11 cellular contexts compared by ENCODE assay signal in the genomic region with DNA sequence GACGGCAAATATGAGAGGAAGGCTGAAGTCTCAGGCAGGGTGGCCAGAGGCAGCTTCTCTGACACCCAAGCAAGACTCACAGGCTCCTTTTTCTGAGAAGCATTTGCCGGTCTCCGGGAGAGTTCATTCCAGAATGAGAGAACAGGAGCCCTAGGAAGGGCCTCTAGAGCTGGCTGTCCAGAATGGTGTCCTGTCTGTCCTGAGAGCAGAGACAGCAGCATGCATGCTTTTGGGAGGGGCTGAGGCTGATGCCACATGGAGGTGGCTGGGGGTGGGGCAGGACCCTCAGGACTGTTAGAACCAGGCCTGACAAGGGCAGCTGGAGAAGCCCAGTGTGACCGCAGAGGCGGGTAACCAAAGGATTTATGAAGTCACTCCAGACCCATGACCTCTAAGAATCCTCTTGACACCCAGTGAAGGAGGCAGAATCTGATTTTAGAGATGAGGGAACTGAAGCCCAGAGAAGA. TPM values are rescaled to one million over a fixed set of nuclear protein-coding genes. Genes with fewer than 3 reads are reported as not detected.
DNase-seq lines count a peak whose midpoint lies in the region; ATAC-seq, FAIRE-seq and TF ChIP-seq lines count a peak whose summit lies in the region.
"Had no signal": no experiment of that assay in that cellular context is flagged by ENCODE, and none has a peak within 500 bp of the region (broad histone marks: within the 10 kb centered on the region; RNA-seq: fewer than 3 reads in every experiment).

No MANE protein-coding gene starts in this region.

- intact Hi-C loops in kidney (cut with DNase I): no loop called here

- FAIRE-seq in kidney (lab: Jason Lieb, UNC): no peak
- FAIRE-seq: HTR-8/SVneo had no signal

- H3K36me3 ChIP-seq in ACC112 (ENCODE audit: insufficient read depth, low read length) (no peaks in the 10 kb centered on the region), HUES48 (ENCODE audit: control insufficient read depth, insufficient read depth, low read length) (no peaks in the 10 kb centered on the region), muscle layer of colon (ENCODE audit: insufficient read depth, low read length) (no peaks in the 10 kb centered on the region), kidney (ENCODE audit: control insufficient read depth in 1 of 2, insufficient read depth in 2 of 2, low read length in 2 of 2) (peaks cover 4% of the 10 kb centered on the region in 2 donors)

- peaks cover 61% of the 10 kb centered on the region for H3K79me2 ChIP-seq in ACC112 (ENCODE audit: control insufficient read depth, insufficient read depth, low read length, unreplicated experiment)

- H3K27me3 ChIP-seq in ACC112 (ENCODE audit: insufficient read depth, low read length): no peaks in the 10 kb centered on the region
- no peaks in the 10 kb centered on the region for H3K27me3 ChIP-seq in HUES48 (ENCODE audit: control insufficient read depth, insufficient read depth, low read length)
- no peaks in the 10 kb centered on the region for H3K27me3 ChIP-seq in muscle layer of colon (ENCODE audit: control insufficient read depth in 1 of 2, insufficient read depth in 2 of 2, low read length in 2 of 2)

- no peak for ATAC-seq in GM18511 (IDR thresholded peaks at IDR 0.05; ENCODE audit: unreplicated experiment)
- no peak for ATAC-seq in HG02798 (IDR thresholded peaks at IDR 0.05; ENCODE audit: poor library complexity, unreplicated experiment)

- no peak for DNase-seq in caudate nucleus (lab: John Stamatoyannopoulos, UW)
- no peak for DNase-seq in kidney
- no peak for DNase-seq in NCI-H774 (lab: John Stamatoyannopoulos, UW)
- DNase-seq: amygdala, midbrain had no signal

- H2AFZ ChIP-seq in ACC112 (ENCODE audit: low read length, unreplicated experiment): no peak overlapping the region

- H3K27ac ChIP-seq in ACC112 (ENCODE audit: low read depth, low read length): peak overlapping the region; percentile 86
- peak overlapping the region; percentile 86 for H3K27ac ChIP-seq in HUES48 (ENCODE audit: low read depth, low read length)
- peak overlapping the region; percentile 28 for H3K27ac ChIP-seq in caudate nucleus (ENCODE audit: low read depth, low read length)
- H3K27ac ChIP-seq in muscle layer of colon (ENCODE audit: low read depth, low read length): no peak overlapping the region
- peak overlapping the region in 1 of 2 donors; percentile 52 for H3K27ac ChIP-seq in kidney (ENCODE audit: low read depth in 2 of 2, low read length in 2 of 2)

- no peak for TF ChIP-seq CTCF in kidney (IDR thresholded peaks at IDR 0.05; ENCODE audit: borderline replicate concordance, extremely low read depth, insufficient read depth)

- no peak overlapping the region for H3K4me3 ChIP-seq in ACC112 (ENCODE audit: low read depth, low read length)
- no peak overlapping the region for H3K4me3 ChIP-seq in HUES48 (ENCODE audit: low read depth, low read length)
- H3K4me3 ChIP-seq in muscle layer of colon (ENCODE audit: low read depth in 1 of 2, low read length in 2 of 2): no peak overlapping the region
- H3K4me3 ChIP-seq in kidney (ENCODE audit: low read length in 2 of 2): no peak overlapping the region

- no peaks in the 10 kb centered on the region for H3K9me3 ChIP-seq in HUES48 (ENCODE audit: control insufficient read depth, insufficient read depth, low read length)
- H3K9me3 ChIP-seq in muscle layer of colon (ENCODE audit: low read length): no peaks in the 10 kb centered on the region
- no peaks in the 10 kb centered on the region for H3K9me3 ChIP-seq in kidney (ENCODE audit: control insufficient read depth in 1 of 2, low read length in 2 of 2)

- H3K9ac ChIP-seq in HUES48 (ENCODE audit: low read depth, low read length): no peak overlapping the region
- peak overlapping the region; percentile 6 for H3K9ac ChIP-seq in muscle layer of colon (ENCODE audit: low read length)
- no peak overlapping the region for H3K9ac ChIP-seq in kidney (ENCODE audit: low read length in 2 of 2)

- peaks cover 27% of the 10 kb centered on the region for H3K4me1 ChIP-seq in ACC112 (ENCODE audit: control insufficient read depth, insufficient read depth, low read length, unreplicated experiment)
- H3K4me1 ChIP-seq in HUES48 (ENCODE audit: control insufficient read depth, insufficient read depth, low read length): peaks cover 20% of the 10 kb centered on the region
- H3K4me1 ChIP-seq in muscle layer of colon (ENCODE audit: insufficient read depth, low read length): no peaks in the 10 kb centered on the region
- peaks cover 22 to 40% of the 10 kb centered on the region in 2 donors for H3K4me1 ChIP-seq in kidney (ENCODE audit: control insufficient read depth in 1 of 2, insufficient read depth in 1 of 2, low read depth in 1 of 2, low read length in 2 of 2)

RNA-seq across cellular contexts. Expression of a gene that starts 60.0 kb away (rescaled TPM):
- 39.8 TPM for total RNA-seq in kidney
- polyA plus RNA-seq in kidney (ENCODE audit: insufficient read depth, low read depth, low replicate concordance): 16.4 TPM
